15 cellular contexts compared by ENCODE assay signal in genomic region chr10:102619281-102619981, GRCh38. TPM values are rescaled to one million over a fixed set of nuclear protein-coding genes. Genes with fewer than 3 reads are reported as not detected.
DNase-seq lines count a peak whose midpoint lies in the region; ATAC-seq and TF ChIP-seq lines count a peak whose summit lies in the region.
"Had no signal": no experiment of that assay in that cellular context is flagged by ENCODE, and none has a peak within 500 bp of the region (broad histone marks: within the 10 kb centered on the region; RNA-seq: fewer than 3 reads in every experiment).

No MANE protein-coding gene starts in this region.

- TF ChIP-seq POLR2A in esophagus muscularis mucosa (IDR thresholded peaks at IDR 0.05; ENCODE audit: low read depth), result no peak

- intact Hi-C loops in esophagus muscularis mucosa (cut with DNase I) (no loop called here), mammary epithelial cell (cut with micrococcal nuclease) (no loop called here)

- H3K27ac ChIP-seq in HEK293 (ENCODE audit: extremely low read depth, low read depth, low read length) (no peak overlapping the region), esophagus muscularis mucosa (replicated peaks in 1 of 4) (peak overlapping the region; percentile 28 to 58 (median 34)), muscle layer of colon (ENCODE audit: low read depth, low read length) (peak overlapping the region; percentile 81), smooth muscle cell (ENCODE audit: low read depth) (peak overlapping the region; percentile 86), hepatocyte (no peak overlapping the region), mammary epithelial cell (ENCODE audit: insufficient read depth, low read depth, low read length) (no peak overlapping the region), foreskin keratinocyte (no peak overlapping the region)
- H3K27ac ChIP-seq: pancreas had no signal

- CTCF ChIA-PET in HEK293 (lab: Yijun Ruan, JAX), result no interaction called here
- CTCF ChIA-PET in mammary epithelial cell (lab: Charles Lee; ENCODE audit: low non-redundant PET), result no interaction called here

- ATAC-seq in HG02623 (IDR thresholded peaks at IDR 0.05; ENCODE audit: unreplicated experiment), result no peak
- no peak for ATAC-seq in foreskin keratinocyte
- ATAC-seq: pancreas had no signal

- H3F3A ChIP-seq in smooth muscle cell (ENCODE audit: low read depth), result no peaks in the 10 kb centered on the region

- no peak overlapping the region for H3K4me3 ChIP-seq in HEK293 (ENCODE audit: low read depth, low read length)
- H3K4me3 ChIP-seq in esophagus muscularis mucosa, result no peak overlapping the region
- no peak overlapping the region for H3K4me3 ChIP-seq in muscle layer of colon (ENCODE audit: low read depth in 1 of 2, low read length in 2 of 2)
- H3K4me3 ChIP-seq in smooth muscle cell, result no peak overlapping the region
- no peak overlapping the region for H3K4me3 ChIP-seq in hepatocyte
- no peak overlapping the region for H3K4me3 ChIP-seq in mammary epithelial cell (replicated peaks in 1 of 3; ENCODE audit: insufficient read depth in 1 of 3, low read depth in 2 of 3, low read length in 3 of 3)
- H3K4me3 ChIP-seq: pancreas had no signal

- H4K20me1 ChIP-seq in smooth muscle cell (ENCODE audit: low read depth) (no peaks in the 10 kb centered on the region), hepatocyte (ENCODE audit: insufficient read depth, poor library complexity, severe bottlenecking) (no peaks in the 10 kb centered on the region), mammary epithelial cell (ENCODE audit: insufficient read depth, low read length) (no peaks in the 10 kb centered on the region)

- dilution Hi-C loops in mammary epithelial cell (cut with HindIII; ENCODE audit: low sequenced_read_pairs), result no loop called here

- H3K79me2 ChIP-seq in smooth muscle cell (ENCODE audit: low read depth) (no peaks in the 10 kb centered on the region), hepatocyte (no peaks in the 10 kb centered on the region), mammary epithelial cell (ENCODE audit: insufficient read depth, low read length) (no peaks in the 10 kb centered on the region)

- H3K36me3 ChIP-seq in HEK293 (ENCODE audit: control insufficient read depth in 2 of 2, insufficient read depth in 1 of 2, low read length in 2 of 2) (peaks cover 0 to 48% of the 10 kb centered on the region in 2 experiments; a peak in 1 of 3 replicates), esophagus muscularis mucosa (peaks cover 18 to 38% (median 29%) of the 10 kb centered on the region in 4 donors), muscle layer of colon (ENCODE audit: insufficient read depth, low read length) (peaks cover 21% of the 10 kb centered on the region), smooth muscle cell (ENCODE audit: low read depth) (no peaks in the 10 kb centered on the region), hepatocyte (replicated peaks; ENCODE audit: insufficient read depth, low read depth) (no peaks in the 10 kb centered on the region), mammary epithelial cell (ENCODE audit: insufficient read depth, low read length) (no peaks in the 10 kb centered on the region)
- H3K36me3 ChIP-seq: pancreas had no signal

- BruUV-seq in mammary epithelial cell (replicated peaks; lab: Mats Ljungman, UMichigan), result no TSS peak

- POLR2A ChIA-PET in HEK293 (lab: Yijun Ruan, JAX), result no interaction called here

- 80% methylated on average over 5 of the region's 14 CpGs for WGBS in esophagus muscularis mucosa
- 65% methylated on average over 14 of the region's 14 CpGs for WGBS in smooth muscle cell (ENCODE audit: low lambda C conversion rate)
- 85% methylated on average over 14 of the region's 14 CpGs for WGBS in hepatocyte (ENCODE audit: low lambda C conversion rate, missing lambda C conversion rate)
- WGBS in mammary epithelial cell (ENCODE audit: low coverage, missing lambda C conversion rate), result 86% methylated on average over 10 of the region's 14 CpGs

- no peaks in the 10 kb centered on the region for H3K9me3 ChIP-seq in HEK293 (ENCODE audit: control insufficient read depth, insufficient read depth, low read depth, low read length)
- H3K9me3 ChIP-seq in esophagus muscularis mucosa, result no peaks in the 10 kb centered on the region
- no peaks in the 10 kb centered on the region for H3K9me3 ChIP-seq in muscle layer of colon (ENCODE audit: low read length)
- no peaks in the 10 kb centered on the region for H3K9me3 ChIP-seq in smooth muscle cell (replicated peaks; ENCODE audit: low read depth)
- H3K9me3 ChIP-seq in hepatocyte (ENCODE audit: low read depth), result no peaks in the 10 kb centered on the region
- no peaks in the 10 kb centered on the region for H3K9me3 ChIP-seq in mammary epithelial cell (replicated peaks; ENCODE audit: insufficient read depth, low read length)
- H3K9me3 ChIP-seq: pancreas had no signal

- H3K9ac ChIP-seq in muscle layer of colon (ENCODE audit: low read length) (peak overlapping the region; percentile 35), smooth muscle cell (ENCODE audit: low read depth) (no peak overlapping the region), mammary epithelial cell (ENCODE audit: insufficient read depth, low read length) (no peak overlapping the region)

- no peak for TF ChIP-seq CTCF in HEK293 (tag by site-specific recombination; IDR thresholded peaks at IDR 0.05)
- TF ChIP-seq CTCF in esophagus muscularis mucosa (IDR thresholded peaks at IDR 0.05), result no peak
- no peak for TF ChIP-seq CTCF in smooth muscle cell (IDR thresholded peaks at IDR 0.05; ENCODE audit: borderline replicate concordance, insufficient read depth, poor library complexity, severe bottlenecking)
- TF ChIP-seq CTCF in hepatocyte (IDR thresholded peaks at IDR 0.05; ENCODE audit: poor library complexity), result no peak
- TF ChIP-seq CTCF in mammary epithelial cell (conservative IDR thresholded peaks at IDR 0.05 in 1 of 2, IDR thresholded peaks at IDR 0.05 in 1 of 2; ENCODE audit: extremely low read depth in 1 of 2, insufficient read depth in 1 of 2, low read depth in 1 of 2, low read length in 2 of 2), result no peak
- TF ChIP-seq CTCF in foreskin keratinocyte (conservative IDR thresholded peaks at IDR 0.05), result no peak

- H3K9me2 ChIP-seq in hepatocyte (replicated peaks; ENCODE audit: insufficient read depth), result no peaks in the 10 kb centered on the region

- H2AFZ ChIP-seq in smooth muscle cell (ENCODE audit: low read depth) (no peak overlapping the region), hepatocyte (no peak overlapping the region), mammary epithelial cell (ENCODE audit: low read depth, low read length) (no peak overlapping the region)

- H3K4me1 ChIP-seq in HEK293 (ENCODE audit: control insufficient read depth, insufficient read depth, low read length) (no peaks in the 10 kb centered on the region), esophagus muscularis mucosa (peaks cover 61 to 85% (median 82%) of the 10 kb centered on the region in 4 donors), muscle layer of colon (ENCODE audit: insufficient read depth, low read length) (peaks cover 66% of the 10 kb centered on the region), smooth muscle cell (ENCODE audit: low read depth) (peaks cover 12% of the 10 kb centered on the region), hepatocyte (ENCODE audit: insufficient read depth) (peaks cover 24% of the 10 kb centered on the region), mammary epithelial cell (ENCODE audit: insufficient read depth, low read length) (peaks cover 13% of the 10 kb centered on the region), foreskin keratinocyte (peaks cover 4% of the 10 kb centered on the region)
- H3K4me1 ChIP-seq: pancreas had no signal

- no peak for TF ChIP-seq EP300 in esophagus muscularis mucosa (IDR thresholded peaks at IDR 0.05)

- DNase-seq in esophagus muscularis mucosa (ENCODE audit: extremely low spot score) (no peak), smooth muscle cell (lab: John Stamatoyannopoulos, UW; ENCODE audit: unreplicated experiment) (no peak), hepatocyte (ENCODE audit: low spot score) (no peak), mammary epithelial cell (no peak), foreskin keratinocyte (no peak)
- DNase-seq: activated CD8-positive, alpha-beta memory T cell treated with anti-CD3 and anti-CD28 coated beads, Interleukin-2, amount 50 U/mL, for 48 hours; COR-L47; NCI-H1105; stimulated activated CD4-positive, alpha-beta T cell treated with anti-CD3 and anti-CD28 coated beads, Interleukin-2, amount 100 ng/mL, for 24 hours; stimulated activated CD8-positive, alpha-beta memory T cell treated with anti-CD3 and anti-CD28 coated beads, Interleukin-4, amount 100 ng/mL, for 48 hours; SW 1271 had no signal

- in situ Hi-C loops in mammary epithelial cell (cut with MboI; ENCODE audit: low sequenced_read_pairs in 2 of 2), result no loop called here

- H3K4me2 ChIP-seq in smooth muscle cell (peak overlapping the region; percentile 31), hepatocyte (no peak overlapping the region), mammary epithelial cell (ENCODE audit: insufficient read depth, low read depth, low read length) (no peak overlapping the region)

- no peaks in the 10 kb centered on the region for H3K27me3 ChIP-seq in esophagus muscularis mucosa
- no peaks in the 10 kb centered on the region for H3K27me3 ChIP-seq in muscle layer of colon (ENCODE audit: control insufficient read depth in 1 of 2, insufficient read depth in 2 of 2, low read length in 2 of 2)
- no peaks in the 10 kb centered on the region for H3K27me3 ChIP-seq in smooth muscle cell (ENCODE audit: low read depth)
- no peaks in the 10 kb centered on the region for H3K27me3 ChIP-seq in hepatocyte
- H3K27me3 ChIP-seq in mammary epithelial cell (ENCODE audit: insufficient read depth, low read length), result no peaks in the 10 kb centered on the region
- no peaks in the 10 kb centered on the region for H3K27me3 ChIP-seq in foreskin keratinocyte
- H3K27me3 ChIP-seq: pancreas had no signal

TF ChIP-seq in HEK293, 187 proteins besides CTCF, POLR2A, EP300 and RAD21 (continues in another document):
- TF ChIP-seq FEZF1 (tag by site-specific recombination; IDR thresholded peaks at IDR 0.05) (no peak), ZFHX2 (tag by site-specific recombination; conservative IDR thresholded peaks at IDR 0.05) (peak; percentile 43; the same call in 1 of the 2 replicates), GLIS2 (tag by site-specific recombination; IDR thresholded peaks at IDR 0.05) (peak; percentile 13; the same call in 1 of the 2 replicates), ZIC2 (tag by site-specific recombination; IDR thresholded peaks at IDR 0.05) (peak; percentile 95)

RNA-seq across cellular contexts. Expression of gene TRIM8, which starts 24.8 kb away (rescaled TPM):
- total RNA-seq in esophagus muscularis mucosa (100 to 1,000 TPM; 103 to 170 (median 159) TPM), smooth muscle cell (64.1 and 78.8 TPM in 2 replicates), hepatocyte (41.3 and 53.3 TPM in 2 replicates), mammary epithelial cell (10 to 100 TPM; 36.8 to 87.0 TPM), foreskin keratinocyte (57.9 and 65.4 TPM in 2 replicates)
- polyA plus RNA-seq in smooth muscle cell (77.8 and 78.0 TPM in 2 replicates), hepatocyte (61.2 and 63.4 TPM in 2 replicates), mammary epithelial cell (61.1 TPM), foreskin keratinocyte (59.3 and 62.8 TPM in 2 replicates)
- 82.4 TPM for polyA minus RNA-seq in mammary epithelial cell

Comparison
In these comparisons a context has a peak if more than half of its experiments do, and no peak if none do; other contexts are left out.
1. H3K27ac ChIP-seq: peak in esophagus muscularis mucosa (4 of 4), muscle layer of colon (single experiment) and smooth muscle cell (single experiment); none in HEK293 (single experiment), hepatocyte (single experiment), mammary epithelial cell (single experiment) and foreskin keratinocyte (single experiment).